In genomic region chr1:201404016-201404598, GRCh38 we compare ENCODE assay signal across 1 cellular context.
TF ChIP-seq lines count a peak whose summit lies in the region.

No MANE protein-coding gene starts in this region.

TF ChIP-seq in A549, 52 proteins besides CTCF, POLR2A, EP300 and RAD21:
- no peak for TF ChIP-seq EHF (CRISPR knock-in tag; IDR thresholded peaks at IDR 0.05)
- TF ChIP-seq HDAC2 (IDR thresholded peaks at IDR 0.05) = no peak
- TF ChIP-seq HES2 (IDR thresholded peaks at IDR 0.05) = no peak
- TF ChIP-seq ZFP36 (IDR thresholded peaks at IDR 0.05; ENCODE audit: borderline replicate concordance, partially characterized antibody) = no peak
- no peak for TF ChIP-seq KDM1A (IDR thresholded peaks at IDR 0.05; ENCODE audit: low read depth)
- no peak for TF ChIP-seq EHMT2 (IDR thresholded peaks at IDR 0.05; ENCODE audit: low read depth)
- no peak for TF ChIP-seq NPAS2 (CRISPR knock-in tag; IDR thresholded peaks at IDR 0.05; ENCODE audit: borderline replicate concordance)
- TF ChIP-seq SREBF2 (IDR thresholded peaks at IDR 0.05) = no peak
- TF ChIP-seq MAX (IDR thresholded peaks at IDR 0.05) = no peak
- no peak for TF ChIP-seq ELK1 (IDR thresholded peaks at IDR 0.05; ENCODE audit: low read depth, low read length)
- TF ChIP-seq GATA3 (IDR thresholded peaks at IDR 0.05; ENCODE audit: borderline replicate concordance) = no peak
- TF ChIP-seq TP53 (CRISPR knock-in tag; IDR thresholded peaks at IDR 0.05) = no peak
- no peak for TF ChIP-seq MYC (IDR thresholded peaks at IDR 0.05; ENCODE audit: borderline replicate concordance, low read length)
- TF ChIP-seq PHF8 (IDR thresholded peaks at IDR 0.05; ENCODE audit: borderline replicate concordance, low read depth) = no peak
- no peak for TF ChIP-seq JUN (IDR thresholded peaks at IDR 0.05)
- no peak for TF ChIP-seq NR3C1 (IDR thresholded peaks at IDR 0.05)
- TF ChIP-seq RCOR1 (IDR thresholded peaks at IDR 0.05; ENCODE audit: low read depth, low read length) = no peak
- TF ChIP-seq CBX2 (IDR thresholded peaks at IDR 0.05; ENCODE audit: borderline replicate concordance, low read depth) = no peak
